ENCODE assay signal across 25 cellular contexts in genomic region chr19:17004386-17004785, GRCh38. TPM values are rescaled to one million over a fixed set of nuclear protein-coding genes. Genes with fewer than 3 reads are reported as not detected.
DNase-seq lines count a peak whose midpoint lies in the region; ATAC-seq, FAIRE-seq and TF ChIP-seq lines count a peak whose summit lies in the region.
"Had no signal": no experiment of that assay in that cellular context is flagged by ENCODE, and none has a peak within 500 bp of the region (broad histone marks: within the 10 kb centered on the region; RNA-seq: fewer than 3 reads in every experiment).

No MANE protein-coding gene starts in this region.

- peak overlapping the region in 5 of 7 donors; percentile 29 to 79 (median 71) for H3K27ac Mint-ChIP-seq in CD4-positive, alpha-beta memory T cell
- peak overlapping the region; percentile 84 for H3K27ac Mint-ChIP-seq in T-helper 17 cell
- H3K27ac Mint-ChIP-seq: CD4-positive, alpha-beta T cell had no signal

- intact Hi-C loops in CD4-positive, alpha-beta memory T cell (cut with micrococcal nuclease), result no loop called here
- intact Hi-C loops in psoas muscle (cut with DNase I) (no loop called here), HepG2 (cut with micrococcal nuclease; ENCODE audit: unreplicated experiment) (no loop called here)

- no peak for TF ChIP-seq RAD21 in HepG2 (CRISPR knock-in tag; IDR thresholded peaks at IDR 0.05)

- in situ Hi-C loops in HepG2 (cut with HindIII; ENCODE audit: extremely low pct_ligation_motif_present, low pct_unique_long_range_greater_than_20kb), result no loop called here

- CTCF ChIA-PET in CD4-positive, alpha-beta memory T cell (lab: Charles Lee; ENCODE audit: partially characterized antibody), result no interaction called here
- CTCF ChIA-PET in HepG2 (lab: Yijun Ruan, JAX; ENCODE audit: low intra/inter-chr PET ratio, low total read pairs), result no interaction called here

- H3K36me3 Mint-ChIP-seq in CD4-positive, alpha-beta memory T cell, result no peaks in the 10 kb centered on the region
- H3K36me3 Mint-ChIP-seq in T-helper 17 cell (ENCODE audit: low read depth), result no peaks in the 10 kb centered on the region
- H3K36me3 Mint-ChIP-seq: CD8-positive, alpha-beta memory T cell had no signal

- no peak overlapping the region for H3K4me2 ChIP-seq in HepG2 (ENCODE audit: low read depth, low read length)
- H3K4me2 ChIP-seq: BLaER1 had no signal

- POLR2A ChIA-PET in CD4-positive, alpha-beta memory T cell (lab: Charles Lee; ENCODE audit: partially characterized antibody), result no interaction called here
- POLR2A ChIA-PET in HepG2 (lab: Yijun Ruan, JAX), result no interaction called here

- no peak overlapping the region for H3K9ac ChIP-seq in HepG2 (ENCODE audit: insufficient read depth, low read depth, low read length)
- H3K9ac ChIP-seq: BLaER1 had no signal

- H2AFZ ChIP-seq in HepG2 (ENCODE audit: low read length), result no peak overlapping the region

- DNase-seq in CD4-positive, alpha-beta memory T cell, result no peak
- DNase-seq in T-helper 17 cell (no peak), psoas muscle (no peak), GM12892 (ENCODE audit: insufficient read length) (no peak), HepG2 (ENCODE audit: low spot score) (no peak)
- DNase-seq: 8988T; ACHN; BE2C; C1 segment of cervical spinal cord; CD4-positive, alpha-beta T cell; COR-L47; DMS 273 treated with DMSO at 0.1 percent for 48 hours; DMS153; DMS53; DMS79; DND-41; EL; GDM1 had no signal

- TF ChIP-seq CTCF in psoas muscle (IDR thresholded peaks at IDR 0.05), result no peak
- TF ChIP-seq CTCF in HepG2 (CRISPR knock-in tag; IDR thresholded peaks at IDR 0.05), result no peak

- H3K27me3 ChIP-seq in CD4-positive, alpha-beta memory T cell (ENCODE audit: insufficient read depth, low read length), result no peaks in the 10 kb centered on the region
- H3K27me3 ChIP-seq in psoas muscle (ENCODE audit: insufficient read depth in 3 of 3, low read length in 2 of 3) (peaks cover 0 to 2% (median 0%) of the 10 kb centered on the region in 3 donors), HepG2 (ENCODE audit: control insufficient read depth in 1 of 2, insufficient read depth in 2 of 2, low read length in 2 of 2) (peaks cover 0 to 3% of the 10 kb centered on the region in 2 experiments; a peak in 1 of 5 replicates)
- H3K27me3 ChIP-seq: BE2C, BLaER1 had no signal

- FAIRE-seq in GM12892 (lab: Jason Lieb, UNC) (no peak), HepG2 (lab: Jason Lieb, UNC) (no peak)
- FAIRE-seq: A204.1, GM19239 had no signal

- peaks cover 17 to 27% (median 20%) of the 10 kb centered on the region in 4 donors for H3K4me1 Mint-ChIP-seq in CD4-positive, alpha-beta memory T cell
- peaks cover 22% of the 10 kb centered on the region for H3K4me1 Mint-ChIP-seq in T-helper 17 cell

- H3K4me3 ChIP-seq in CD4-positive, alpha-beta memory T cell (ENCODE audit: low read length in 2 of 2), result no peak overlapping the region
- H3K4me3 ChIP-seq in psoas muscle (no peak overlapping the region), HepG2 (replicated peaks in 1 of 3; ENCODE audit: insufficient read depth in 1 of 3, low read depth in 2 of 3, low read length in 3 of 3) (no peak overlapping the region)
- H3K4me3 ChIP-seq: BLaER1, GM12878 had no signal

- H4K20me1 ChIP-seq in HepG2 (ENCODE audit: insufficient read depth, low read length), result no peaks in the 10 kb centered on the region
- H4K20me1 ChIP-seq: BLaER1 had no signal

- H3K4me3 Mint-ChIP-seq in CD4-positive, alpha-beta memory T cell, result no peak overlapping the region
- H3K4me3 Mint-ChIP-seq in T-helper 17 cell, result no peak overlapping the region
- H3K4me3 Mint-ChIP-seq: CD14-positive monocyte; CD4-positive, alpha-beta T cell; CD8-positive, alpha-beta memory T cell had no signal

- peaks cover 28% of the 10 kb centered on the region for H3K4me1 ChIP-seq in CD4-positive, alpha-beta memory T cell (ENCODE audit: insufficient read depth, low read length)
- H3K4me1 ChIP-seq in psoas muscle (no peaks in the 10 kb centered on the region), HepG2 (ENCODE audit: insufficient read depth, low read length) (peaks cover 13% of the 10 kb centered on the region)
- H3K4me1 ChIP-seq: BE2C had no signal

- H3K9me3 ChIP-seq in CD4-positive, alpha-beta memory T cell (ENCODE audit: control insufficient read depth in 1 of 2, low read length in 2 of 2), result no peaks in the 10 kb centered on the region
- H3K9me3 ChIP-seq in T-helper 17 cell (ENCODE audit: control insufficient read depth, low read length, poor library complexity, severe bottlenecking) (no peaks in the 10 kb centered on the region), psoas muscle (no peaks in the 10 kb centered on the region), HepG2 (ENCODE audit: low read length) (no peaks in the 10 kb centered on the region)
- H3K9me3 ChIP-seq: BE2C had no signal

- TF ChIP-seq POLR2A in GM12892 (IDR thresholded peaks at IDR 0.05; ENCODE audit: low read depth, low read length) (no peak), HepG2 (IDR thresholded peaks at IDR 0.05; ENCODE audit: insufficient read depth in 1 of 2, low read depth in 2 of 2, low read length in 2 of 2) (no peak)

- ATAC-seq in T-helper 17 cell (no peak), psoas muscle (no peak), HepG2 (no peak)
- ATAC-seq: GM12878 had no signal

- no peak for TF ChIP-seq EP300 in HepG2 (IDR thresholded peaks at IDR 0.05; ENCODE audit: low read depth in 2 of 2, low read length in 2 of 2)
- no peak for TF ChIP-seq EP300 in HepG2 (CRISPR knock-in tag; IDR thresholded peaks at IDR 0.05; ENCODE audit: borderline replicate concordance)

- H3K36me3 ChIP-seq in CD4-positive, alpha-beta memory T cell (ENCODE audit: insufficient read depth, low read length), result no peaks in the 10 kb centered on the region
- H3K36me3 ChIP-seq in psoas muscle (ENCODE audit: insufficient read depth in 1 of 2, low read depth in 1 of 2), result no peaks in the 10 kb centered on the region
- no peaks in the 10 kb centered on the region for H3K36me3 ChIP-seq in HepG2 (replicated peaks in 1 of 2; ENCODE audit: control insufficient read depth in 1 of 2, insufficient read depth in 2 of 2, low read length in 2 of 2)
- H3K36me3 ChIP-seq: BE2C had no signal

- no peaks in the 10 kb centered on the region for H3K79me2 ChIP-seq in HepG2 (ENCODE audit: insufficient read depth, low read length)

- H3K9me3 Mint-ChIP-seq in CD4-positive, alpha-beta memory T cell, result peaks cover 0 to 3% (median 0%) of the 10 kb centered on the region in 8 donors
- H3K9me3 Mint-ChIP-seq: CD4-positive, alpha-beta T cell; CD8-positive, alpha-beta memory T cell had no signal

- H3K27me3 Mint-ChIP-seq in CD4-positive, alpha-beta memory T cell, result no peaks in the 10 kb centered on the region
- H3K27me3 Mint-ChIP-seq in T-helper 17 cell, result no peaks in the 10 kb centered on the region

- BruUV-seq in HepG2 (replicated peaks; lab: Mats Ljungman, UMichigan), result no TSS peak

- no peak overlapping the region for H3K27ac ChIP-seq in CD4-positive, alpha-beta memory T cell (ENCODE audit: low read depth, low read length)
- H3K27ac ChIP-seq in psoas muscle (no peak overlapping the region), HepG2 (ENCODE audit: extremely low read length, insufficient read depth, low read length) (no peak overlapping the region)
- H3K27ac ChIP-seq: BLaER1 had no signal

- WGBS in psoas muscle, 3 donors, result 81 to 91% (median 85%) methylated on average over 15 of the region's 15 CpGs
- 78% methylated on average over 10 of the region's 15 CpGs for WGBS in HepG2 (ENCODE audit: low lambda C conversion rate)

TF ChIP-seq in HepG2, 621 proteins besides CTCF, POLR2A, EP300 and RAD21:
- no peak for TF ChIP-seq IKZF1 (IDR thresholded peaks at IDR 0.05)
- TF ChIP-seq SRF (IDR thresholded peaks at IDR 0.05; ENCODE audit: low read depth, low read length), result no peak

RNA-seq across cellular contexts. Expression of gene CPAMD8, which starts 22.2 kb away (rescaled TPM):
- 1 to 10 TPM; 2.0 to 3.0 TPM for total RNA-seq in CD4-positive, alpha-beta memory T cell
- polyA plus RNA-seq in CD4-positive, alpha-beta memory T cell, result under 1 TPM; 0.88 to 0.96 TPM
- total RNA-seq in T-helper 17 cell (1 to 10 TPM; 1.1 to 3.3 TPM), psoas muscle (1 to 10 TPM; 3.2 to 9.9 (median 8.0) TPM), HepG2 (2016; rRNA removed; fragmentation: Illumina TruSeq; extraction: Trizol) (0.28 and 0.29 TPM in 2 replicates)
- polyA plus RNA-seq in psoas muscle (1 to 10 TPM; 4.5 to 9.8 (median 9.0) TPM), HepG2 (2011; rRNA removed) (0.34 and 0.91 TPM in 2 replicates)
- polyA plus RNA-seq in GM12892 (2012; ENCODE audit: missing spikeins), result 0.49 TPM
- total RNA-seq in HepG2 (2016; cell fraction: cytosol; rRNA removed; fragmentation: Illumina TruSeq; extraction: Trizol; ENCODE audit: low read depth), result not detected in 2 replicates
- 0.04 and 0.21 TPM in 2 replicates for total RNA-seq in HepG2 (2016; cell fraction: insoluble cytoplasmic fraction; rRNA removed; fragmentation: Illumina TruSeq; extraction: Trizol)
- not detected in 2 replicates for total RNA-seq in HepG2 (2016; cell fraction: membrane; rRNA removed; fragmentation: Illumina TruSeq; extraction: Trizol)
- total RNA-seq in HepG2 (2016; cell fraction: nucleus; rRNA removed; fragmentation: Illumina TruSeq; extraction: Trizol), result 0.34 TPM in 2 replicates
- 0.21 and 0.35 TPM in 2 replicates for polyA plus RNA-seq in HepG2 (2011; cell fraction: cytosol; rRNA removed)
- polyA plus RNA-seq in HepG2 (2011; cell fraction: nucleus; rRNA removed), result 1.6 and 2.5 TPM in 2 replicates
- polyA plus RNA-seq in HepG2 (2012), result 0.12 and 0.71 TPM in 2 replicates
- 0.09 TPM in 1 of 2 replicates, not detected in the other for polyA plus RNA-seq in HepG2 (2016; cell fraction: cytosol; fragmentation: Illumina TruSeq; extraction: Trizol; ENCODE audit: low read depth)
- 0.07 TPM in 1 of 2 replicates, not detected in the other for polyA plus RNA-seq in HepG2 (2016; cell fraction: insoluble cytoplasmic fraction; fragmentation: Illumina TruSeq; extraction: Trizol; ENCODE audit: low read depth)
- polyA plus RNA-seq in HepG2 (2016; cell fraction: membrane; fragmentation: Illumina TruSeq; extraction: Trizol; ENCODE audit: low read depth), result 0.26 TPM in 1 of 2 replicates, not detected in the other
- 0.14 and 0.48 TPM in 2 replicates for polyA plus RNA-seq in HepG2 (2016; cell fraction: nucleus; fragmentation: Illumina TruSeq; extraction: Trizol; ENCODE audit: insufficient read depth, low read depth)
- 0.30 and 0.94 TPM in 2 replicates for polyA minus RNA-seq in HepG2 (2011; rRNA and poly(A)+ RNA removed; ENCODE audit: low replicate concordance)
- polyA minus RNA-seq in HepG2 (2011; cell fraction: cytosol; rRNA and poly(A)+ RNA removed), result not detected in 2 replicates
- polyA minus RNA-seq in HepG2 (2011; cell fraction: nucleus; rRNA and poly(A)+ RNA removed), result 0.26 and 1.4 TPM in 2 replicates
- total RNA-seq: Daoy had no signal
